16 cellular contexts compared by ENCODE assay signal in genomic region chr5:110917161-110917875, GRCh38.
A peak's percentile ranks its signal among the peaks of the same experiment; 100 is the strongest.
DNase-seq lines count a peak whose midpoint lies in the region; ATAC-seq, FAIRE-seq and TF ChIP-seq lines count a peak whose summit lies in the region.
"Had no signal": no experiment of that assay in that cellular context is flagged by ENCODE, and none has a peak within 500 bp of the region (broad histone marks: within the 10 kb centered on the region; RNA-seq: fewer than 3 reads in every experiment).

No MANE protein-coding gene starts in this region.

- no peak overlapping the region for H3K4me3 Mint-ChIP-seq in activated naive CD8-positive, alpha-beta T cell treated with anti-CD3 and anti-CD28 coated beads, Interleukin-2, amount 50 U/mL, for 24 hours
- H3K4me3 Mint-ChIP-seq in nephron progenitor cell: no peak overlapping the region
- H3K4me3 Mint-ChIP-seq: activated T-cell treated with anti-CD3 and anti-CD28 coated beads, Interleukin-2, amount 50 U/mL, for 24 hours; CD8-positive, alpha-beta memory T cell; natural killer cell; T-helper 1 cell treated with Interleukin-12 subunit alpha and Interleukin-12 subunit beta and Interleukin-4 antibody, amounts not matched to agents 30 μg/mL and 1 μg/mL, for 36 hours had no signal

- RAD21 ChIA-PET in GM12878 (lab: Charles Lee; ENCODE audit: unreplicated experiment): no interaction called here

- H3K79me2 ChIP-seq in GM12878 (ENCODE audit: control insufficient read depth, insufficient read depth, low read length) (no peaks in the 10 kb centered on the region), hepatocyte (no peaks in the 10 kb centered on the region)

- no peak for ATAC-seq in GM12878
- no peak for ATAC-seq in activated naive CD8-positive, alpha-beta T cell treated with anti-CD3 and anti-CD28 coated beads, Interleukin-2, amount 50 U/mL, for 24 hours
- ATAC-seq: natural killer cell had no signal

- in situ Hi-C loops in GM12878 (cut with MboI): no loop called here

- TF ChIP-seq EP300 in GM12878 (IDR thresholded peaks at IDR 0.05; ENCODE audit: borderline replicate concordance in 1 of 2, control insufficient read depth in 1 of 2, low read depth in 2 of 2, low read length in 2 of 2): no peak

- no peaks in the 10 kb centered on the region for H3K4me1 ChIP-seq in GM12878 (ENCODE audit: control insufficient read depth, insufficient read depth, low read length)
- H3K4me1 ChIP-seq in hepatocyte (ENCODE audit: insufficient read depth): peaks cover 23% of the 10 kb centered on the region
- no peaks in the 10 kb centered on the region for H3K4me1 ChIP-seq in thyroid gland
- H3K4me1 ChIP-seq: left lung had no signal

- H3K9me2 ChIP-seq in hepatocyte (replicated peaks; ENCODE audit: insufficient read depth): no peaks in the 10 kb centered on the region

- H2AFZ ChIP-seq in GM12878 (ENCODE audit: control insufficient read depth, low read depth, low read length) (no peak overlapping the region), hepatocyte (no peak overlapping the region)

- SMC1A ChIA-PET in GM12878 (lab: Charles Lee; ENCODE audit: uncharacterized antibody, unreplicated experiment): interaction anchor here (1.1 kb wide), 1 partner anchor 62 kb away, joined by 3 read pairs; no protein-coding TSS in a partner anchor

- CTCF ChIA-PET in GM12878 (lab: Yijun Ruan, JAX): no interaction called here

- H3K9me3 Mint-ChIP-seq in activated naive CD8-positive, alpha-beta T cell treated with anti-CD3 and anti-CD28 coated beads, Interleukin-2, amount 50 U/mL, for 24 hours: no peaks in the 10 kb centered on the region
- no peaks in the 10 kb centered on the region for H3K9me3 Mint-ChIP-seq in nephron progenitor cell
- H3K9me3 Mint-ChIP-seq: activated T-cell treated with anti-CD3 and anti-CD28 coated beads, Interleukin-2, amount 50 U/mL, for 24 hours; CD8-positive, alpha-beta memory T cell; T-helper 1 cell treated with Interleukin-12 subunit alpha and Interleukin-12 subunit beta and Interleukin-4 antibody, amounts not matched to agents 30 μg/mL and 1 μg/mL, for 36 hours had no signal

- no peak overlapping the region for H3K27ac ChIP-seq in GM12878 (ENCODE audit: control insufficient read depth, insufficient read depth)
- peak overlapping the region; percentile 48 for H3K27ac ChIP-seq in hepatocyte
- H3K27ac ChIP-seq in thyroid gland: no peak overlapping the region
- H3K27ac ChIP-seq: left lung had no signal

- no TSS peak for BruUV-seq in GM12878 (replicated peaks; lab: Mats Ljungman, UMichigan)

- 12% methylated on average over 6 of the region's 6 CpGs for WGBS in GM12878 (ENCODE audit: insufficient coverage, insufficient replicate concordance, low lambda C conversion rate, missing lambda C conversion rate)
- WGBS in hepatocyte (ENCODE audit: low lambda C conversion rate, missing lambda C conversion rate): 27% methylated on average over 6 of the region's 6 CpGs
- 53 to 60% methylated on average over 6 of the region's 6 CpGs for WGBS in thyroid gland, 2 donors

- intact Hi-C loops in GM12878 (cut with micrococcal nuclease; ENCODE audit: unreplicated experiment) (no loop called here), thyroid gland (cut with DNase I) (no loop called here)

- H3K27me3 ChIP-seq in GM12878 (replicated peaks in 1 of 2; ENCODE audit: control insufficient read depth in 2 of 2, insufficient read depth in 2 of 2, low read length in 1 of 2) (no peaks in the 10 kb centered on the region), hepatocyte (no peaks in the 10 kb centered on the region), thyroid gland (no peaks in the 10 kb centered on the region)
- H3K27me3 ChIP-seq: left lung had no signal

- no peaks in the 10 kb centered on the region for H4K20me1 ChIP-seq in GM12878 (ENCODE audit: control insufficient read depth, insufficient read depth)
- no peaks in the 10 kb centered on the region for H4K20me1 ChIP-seq in hepatocyte (ENCODE audit: insufficient read depth, poor library complexity, severe bottlenecking)

- H3K4me3 ChIP-seq in GM12878 (no peak overlapping the region), hepatocyte (no peak overlapping the region), thyroid gland (replicated peaks in 1 of 3) (no peak overlapping the region)
- H3K4me3 ChIP-seq: left lung had no signal

- no peak overlapping the region for H3K9ac ChIP-seq in GM12878 (ENCODE audit: control insufficient read depth, insufficient read depth, low read length)

- H3K4me2 ChIP-seq in GM12878 (ENCODE audit: control insufficient read depth, insufficient read depth) (no peak overlapping the region), hepatocyte (peak overlapping the region; percentile 55)

- H3K36me3 Mint-ChIP-seq in activated naive CD8-positive, alpha-beta T cell treated with anti-CD3 and anti-CD28 coated beads, Interleukin-2, amount 50 U/mL, for 24 hours (ENCODE audit: low read depth): no peaks in the 10 kb centered on the region
- no peaks in the 10 kb centered on the region for H3K36me3 Mint-ChIP-seq in nephron progenitor cell (ENCODE audit: low read depth)
- H3K36me3 Mint-ChIP-seq: CD8-positive, alpha-beta memory T cell had no signal

- DNase-seq in A172 (ENCODE audit: low spot score): peak; percentile 49
- peak; percentile 69 for DNase-seq in M059J (ENCODE audit: low read depth)
- DNase-seq in GM12878 (ENCODE audit: low read depth, low spot score): no peak
- no peak for DNase-seq in hepatocyte (ENCODE audit: low spot score)
- no peak for DNase-seq in activated naive CD8-positive, alpha-beta T cell treated with anti-CD3 and anti-CD28 coated beads, Interleukin-2, amount 50 U/mL, for 24 hours
- DNase-seq in thyroid gland: no peak
- no peak for DNase-seq in hypothalamus (lab: John Stamatoyannopoulos, UW)
- DNase-seq in nephron progenitor cell: no peak
- DNase-seq: 8988T; activated CD4-positive, alpha-beta T cell treated with anti-CD3 and anti-CD28 coated beads for 48 hours; activated T-cell treated with anti-CD3 and anti-CD28 coated beads, Interleukin-2, amount 50 U/mL, for 24 hours; CD8-positive, alpha-beta memory T cell; left lung; natural killer cell; NCI-H1048 had no signal

- H3K27ac Mint-ChIP-seq in activated naive CD8-positive, alpha-beta T cell treated with anti-CD3 and anti-CD28 coated beads, Interleukin-2, amount 50 U/mL, for 24 hours: no peak overlapping the region
- H3K27ac Mint-ChIP-seq in nephron progenitor cell: no peak overlapping the region
- H3K27ac Mint-ChIP-seq: activated T-cell treated with anti-CD3 and anti-CD28 coated beads, Interleukin-2, amount 50 U/mL, for 24 hours; CD8-positive, alpha-beta memory T cell; natural killer cell; T-helper 1 cell treated with Interleukin-12 subunit alpha and Interleukin-12 subunit beta and Interleukin-4 antibody, amounts not matched to agents 30 μg/mL and 1 μg/mL, for 36 hours had no signal

- no peaks in the 10 kb centered on the region for H3K9me3 ChIP-seq in GM12878 (replicated peaks; ENCODE audit: control insufficient read depth, insufficient read depth, low read length)
- no peaks in the 10 kb centered on the region for H3K9me3 ChIP-seq in hepatocyte (ENCODE audit: low read depth)
- H3K9me3 ChIP-seq in thyroid gland: no peaks in the 10 kb centered on the region
- H3K9me3 ChIP-seq: left lung had no signal

- FAIRE-seq in GM12878 (lab: Jason Lieb, UNC): peak; percentile 57

- TF ChIP-seq CTCF in GM12878 (IDR thresholded peaks at IDR 0.05 in 2 of 3, conservative IDR thresholded peaks at IDR 0.05 in 1 of 3; ENCODE audit: control insufficient read depth in 2 of 3, extremely low read depth in 1 of 3, insufficient read depth in 1 of 3, low read depth in 3 of 3, low read length in 3 of 3) (no peak), hepatocyte (IDR thresholded peaks at IDR 0.05; ENCODE audit: poor library complexity) (no peak), thyroid gland (IDR thresholded peaks at IDR 0.05) (no peak), nephron progenitor cell (IDR thresholded peaks at IDR 0.05) (no peak)

- H3K27me3 Mint-ChIP-seq in activated naive CD8-positive, alpha-beta T cell treated with anti-CD3 and anti-CD28 coated beads, Interleukin-2, amount 50 U/mL, for 24 hours: peaks cover 2% of the 10 kb centered on the region
- H3K27me3 Mint-ChIP-seq in nephron progenitor cell (ENCODE audit: low read depth, poor library complexity): no peaks in the 10 kb centered on the region

- TF ChIP-seq RAD21 in GM12878 (IDR thresholded peaks at IDR 0.05; ENCODE audit: insufficient read depth, low read depth, low read length): no peak

- POLR2A ChIA-PET in GM12878 (lab: Charles Lee): no interaction called here

- H3K36me3 ChIP-seq in GM12878 (ENCODE audit: control insufficient read depth in 2 of 2, insufficient read depth in 2 of 2, low read length in 1 of 2) (no peaks in the 10 kb centered on the region), hepatocyte (replicated peaks; ENCODE audit: insufficient read depth, low read depth) (no peaks in the 10 kb centered on the region), thyroid gland (no peaks in the 10 kb centered on the region)
- H3K36me3 ChIP-seq: left lung had no signal

- H3K4me1 Mint-ChIP-seq in activated naive CD8-positive, alpha-beta T cell treated with anti-CD3 and anti-CD28 coated beads, Interleukin-2, amount 50 U/mL, for 24 hours: no peaks in the 10 kb centered on the region
- peaks cover 16% of the 10 kb centered on the region for H3K4me1 Mint-ChIP-seq in nephron progenitor cell
- H3K4me1 Mint-ChIP-seq: CD8-positive, alpha-beta memory T cell; natural killer cell had no signal

- no peak for TF ChIP-seq POLR2A in GM12878 (IDR thresholded peaks at IDR 0.05; ENCODE audit: low read depth, low read length)
- no peak for TF ChIP-seq POLR2A in thyroid gland (IDR thresholded peaks at IDR 0.05)

TF ChIP-seq in GM12878, 131 proteins besides CTCF, POLR2A, EP300 and RAD21 (continues in another document):
- TF ChIP-seq NR2F1 (conservative IDR thresholded peaks at IDR 0.05): no peak
- no peak for TF ChIP-seq ZZZ3 (IDR thresholded peaks at IDR 0.05; ENCODE audit: control insufficient read depth, insufficient read length, low read depth)
- no peak for TF ChIP-seq IRF3 (IDR thresholded peaks at IDR 0.05)
- no peak for TF ChIP-seq MEF2A (IDR thresholded peaks at IDR 0.05; ENCODE audit: insufficient read depth, low read depth, low read length)
- TF ChIP-seq PAX8 (IDR thresholded peaks at IDR 0.05): no peak
- TF ChIP-seq ZNF217 (IDR thresholded peaks at IDR 0.05): no peak
- no peak for TF ChIP-seq MYB (IDR thresholded peaks at IDR 0.05; ENCODE audit: borderline replicate concordance, low read depth, low read length)
- no peak for TF ChIP-seq BMI1 (IDR thresholded peaks at IDR 0.05; ENCODE audit: borderline replicate concordance)

Comparison
In these comparisons a context has a peak if more than half of its experiments do, and no peak if none do; other contexts are left out.
1. DNase-seq: peak in A172 (single experiment) and M059J (single experiment); none in GM12878 (single experiment), hepatocyte (single experiment), activated naive CD8-positive, alpha-beta T cell treated with anti-CD3 and anti-CD28 coated beads, Interleukin-2, amount 50 U/mL, for 24 hours (single experiment), thyroid gland (0 of 2), hypothalamus (0 of 51) and nephron progenitor cell (single experiment).